7 cellular contexts compared by ENCODE assay signal in genomic region chr11:85854557-85855340, GRCh38. TPM values are rescaled to one million over a fixed set of nuclear protein-coding genes. Genes with fewer than 3 reads are reported as not detected.
A peak's percentile ranks its signal among the peaks of the same experiment; 100 is the strongest.
DNase-seq lines count a peak whose midpoint lies in the region; ATAC-seq and TF ChIP-seq lines count a peak whose summit lies in the region.

No MANE protein-coding gene starts in this region.

- intact Hi-C loops in sciatic nerve (cut with DNase I) = loop anchor here (5.0 kb wide), 1 partner anchor 83 kb away; no protein-coding TSS in a partner anchor

- in situ Hi-C loops in astrocyte of the spinal cord (cut with HindIII; ENCODE audit: low sequenced_read_pairs) = no loop called here

- TF ChIP-seq CTCF in astrocyte of the spinal cord (IDR thresholded peaks at IDR 0.05; ENCODE audit: low read depth, low read length) = peak; percentile 53

- peak overlapping the region; percentile 53 for H3K4me3 ChIP-seq in astrocyte of the spinal cord (ENCODE audit: low read depth, low read length)

- ATAC-seq in GM18511 (IDR thresholded peaks at IDR 0.05; ENCODE audit: unreplicated experiment) = peak; percentile 100
- peak; percentile 100 for ATAC-seq in HG03025 (IDR thresholded peaks at IDR 0.05; ENCODE audit: low FRiP score, unreplicated experiment)
- peak; percentile 98 for ATAC-seq in sciatic nerve

- peak; percentile 86 for DNase-seq in NCI-H2029 (lab: John Stamatoyannopoulos, UW)
- peak; percentile 84 for DNase-seq in T-helper 9 cell
- peak; percentile 95 for DNase-seq in astrocyte of the spinal cord (ENCODE audit: low read depth, low spot score)
- DNase-seq in iPS DF 19.7 (ENCODE audit: low read depth, low spot score) = peak; percentile 57
- peak; percentile 94 for DNase-seq in sciatic nerve (ENCODE audit: low spot score)

RNA-seq across cellular contexts. Expression of gene CCDC83, which starts 0.4 kb away (rescaled TPM):
- not detected for total RNA-seq in sciatic nerve

RNA-seq across cellular contexts. Expression of gene SYTL2, which starts 43.8 kb away (rescaled TPM):
- total RNA-seq in sciatic nerve = 24.6 TPM

Comparison
In these comparisons a context has a peak if more than half of its experiments do, and no peak if none do; other contexts are left out.
1. Peak in every context shown above with its lines: DNase-seq, ATAC-seq and H3K4me3 ChIP-seq.